6 cellular contexts compared by ENCODE assay signal in genomic region chr1:55024163-55024562, GRCh38. TPM values are rescaled to one million over a fixed set of nuclear protein-coding genes. Genes with fewer than 3 reads are reported as not detected.
"Had no signal": no experiment of that assay in that cellular context is flagged by ENCODE, and none has a peak within 500 bp of the region (broad histone marks: within the 10 kb centered on the region; RNA-seq: fewer than 3 reads in every experiment).

No MANE protein-coding gene starts in this region.

RNA-seq across cellular contexts. Expression of gene PCSK9, which starts 15.2 kb away (rescaled TPM):
- total RNA-seq: OCI-LY7, Right ventricle myocardium inferior, RPMI7951 had no signal

RNA-seq across cellular contexts. Expression of gene BSND, which starts 25.4 kb away (rescaled TPM):
- total RNA-seq: M059J, OCI-LY7, Right ventricle myocardium inferior, RPMI7951, SJCRH30, SK-MEL-5 had no signal

RNA-seq across cellular contexts. Expression of gene TMEM61, which starts 43.7 kb away (rescaled TPM):
- total RNA-seq: M059J, OCI-LY7, Right ventricle myocardium inferior, RPMI7951, SJCRH30, SK-MEL-5 had no signal
